In the genomic region with DNA sequence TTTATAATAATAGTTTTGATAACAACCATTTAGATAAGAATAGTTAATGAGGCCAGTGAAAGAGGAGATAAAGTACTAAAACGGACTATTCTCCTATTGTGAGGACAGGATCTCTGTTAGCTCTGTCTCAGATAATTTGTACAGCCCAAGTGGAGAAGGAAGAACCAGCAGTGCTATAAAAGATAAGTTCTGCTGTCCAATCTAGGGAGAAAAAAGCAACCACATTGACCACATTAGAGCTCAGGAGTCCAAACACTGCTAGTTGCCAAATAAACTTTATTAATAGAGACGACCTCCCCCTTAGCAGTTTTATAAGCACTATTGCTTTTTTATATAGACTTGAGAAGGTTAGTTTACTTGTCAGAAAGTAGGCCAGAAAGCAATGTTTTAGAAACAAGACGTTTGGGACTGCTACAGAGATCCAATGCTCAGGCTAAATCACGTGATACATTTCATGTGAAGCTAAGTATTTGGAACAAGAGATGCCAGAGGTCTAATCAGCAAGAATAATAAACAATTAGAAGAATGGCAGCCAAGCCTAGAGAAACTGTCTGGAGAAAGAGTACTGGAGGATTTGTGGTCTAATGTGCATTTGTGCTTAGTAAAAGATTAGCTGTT, we compare ENCODE assay signal across 12 cellular contexts. TPM values are rescaled to one million over a fixed set of nuclear protein-coding genes. Genes with fewer than 3 reads are reported as not detected.
DNase-seq lines count a peak whose midpoint lies in the region; ATAC-seq and TF ChIP-seq lines count a peak whose summit lies in the region.
"Had no signal": no experiment of that assay in that cellular context is flagged by ENCODE, and none has a peak within 500 bp of the region (broad histone marks: within the 10 kb centered on the region; RNA-seq: fewer than 3 reads in every experiment).

No MANE protein-coding gene starts in this region.

- DNase-seq in A172 (ENCODE audit: low spot score) (peak; percentile 8), M059J (ENCODE audit: low read depth) (peak; percentile 82), fibroblast of mammary gland (ENCODE audit: low read depth) (peak; percentile 33), mucosa of gallbladder (ENCODE audit: low spot score) (peak; percentile 13), Kasumi-1 (lab: John Stamatoyannopoulos, UW) (no peak), anterior cingulate cortex (lab: John Stamatoyannopoulos, UW) (no peak), amniotic stem cell (lab: John Stamatoyannopoulos, UW) (no peak)
- DNase-seq: activated CD4-positive, alpha-beta T cell treated with anti-CD3 and anti-CD28 coated beads, Interleukin-2, amount 50 U/mL, for 48 hours; activated naive CD4-positive, alpha-beta T cell treated with Interleukin-2 at 50 U/mL for 16 hours; naive thymus-derived CD8-positive, alpha-beta T cell; stimulated activated naive CD4-positive, alpha-beta T cell treated with Interleukin-2 at 50 U/mL for 16 hours had no signal

- no peak for TF ChIP-seq CTCF in fibroblast of mammary gland (conservative IDR thresholded peaks at IDR 0.05; ENCODE audit: control insufficient read depth, insufficient read depth, low read depth, low read length)

- H3K4me3 ChIP-seq in fibroblast of mammary gland (ENCODE audit: control insufficient read depth, low read depth, low read length) = no peak overlapping the region

- ATAC-seq in GM18861 (IDR thresholded peaks at IDR 0.05; ENCODE audit: unreplicated experiment) = no peak
- ATAC-seq: naive thymus-derived CD8-positive, alpha-beta T cell had no signal

RNA-seq across cellular contexts. Expression of a gene that starts 15.9 kb away (rescaled TPM):
- 7.8 and 8.2 TPM in 2 replicates for total RNA-seq in A172 (2014; rRNA removed; shearing (Covaris generic))
- total RNA-seq in M059J (2014; rRNA removed; shearing (Covaris generic)) = 8.1 and 9.0 TPM in 2 replicates
- total RNA-seq in mucosa of gallbladder = 6.6 TPM

Comparison
In these comparisons a context has a peak if more than half of its experiments do, and no peak if none do; other contexts are left out.
1. DNase-seq: peak in A172 (single experiment), M059J (single experiment), fibroblast of mammary gland (single experiment) and mucosa of gallbladder (single experiment); none in Kasumi-1 (0 of 2), anterior cingulate cortex (0 of 58) and amniotic stem cell (single experiment).